ENCODE assay signal across 2 cellular contexts in genomic region chr22:21665047-21665851, GRCh38.
TF ChIP-seq lines count a peak whose summit lies in the region.

No MANE protein-coding gene starts in this region.

TF ChIP-seq in SK-N-SH, 30 proteins besides CTCF, POLR2A, EP300 and RAD21:
- TF ChIP-seq NFIC (IDR thresholded peaks at IDR 0.05; ENCODE audit: borderline replicate concordance) (no peak), TCF12 (IDR thresholded peaks at IDR 0.05) (no peak), RXRA (IDR thresholded peaks at IDR 0.05; ENCODE audit: borderline replicate concordance, low read depth) (no peak)
- TF ChIP-seq, protein P1, sequence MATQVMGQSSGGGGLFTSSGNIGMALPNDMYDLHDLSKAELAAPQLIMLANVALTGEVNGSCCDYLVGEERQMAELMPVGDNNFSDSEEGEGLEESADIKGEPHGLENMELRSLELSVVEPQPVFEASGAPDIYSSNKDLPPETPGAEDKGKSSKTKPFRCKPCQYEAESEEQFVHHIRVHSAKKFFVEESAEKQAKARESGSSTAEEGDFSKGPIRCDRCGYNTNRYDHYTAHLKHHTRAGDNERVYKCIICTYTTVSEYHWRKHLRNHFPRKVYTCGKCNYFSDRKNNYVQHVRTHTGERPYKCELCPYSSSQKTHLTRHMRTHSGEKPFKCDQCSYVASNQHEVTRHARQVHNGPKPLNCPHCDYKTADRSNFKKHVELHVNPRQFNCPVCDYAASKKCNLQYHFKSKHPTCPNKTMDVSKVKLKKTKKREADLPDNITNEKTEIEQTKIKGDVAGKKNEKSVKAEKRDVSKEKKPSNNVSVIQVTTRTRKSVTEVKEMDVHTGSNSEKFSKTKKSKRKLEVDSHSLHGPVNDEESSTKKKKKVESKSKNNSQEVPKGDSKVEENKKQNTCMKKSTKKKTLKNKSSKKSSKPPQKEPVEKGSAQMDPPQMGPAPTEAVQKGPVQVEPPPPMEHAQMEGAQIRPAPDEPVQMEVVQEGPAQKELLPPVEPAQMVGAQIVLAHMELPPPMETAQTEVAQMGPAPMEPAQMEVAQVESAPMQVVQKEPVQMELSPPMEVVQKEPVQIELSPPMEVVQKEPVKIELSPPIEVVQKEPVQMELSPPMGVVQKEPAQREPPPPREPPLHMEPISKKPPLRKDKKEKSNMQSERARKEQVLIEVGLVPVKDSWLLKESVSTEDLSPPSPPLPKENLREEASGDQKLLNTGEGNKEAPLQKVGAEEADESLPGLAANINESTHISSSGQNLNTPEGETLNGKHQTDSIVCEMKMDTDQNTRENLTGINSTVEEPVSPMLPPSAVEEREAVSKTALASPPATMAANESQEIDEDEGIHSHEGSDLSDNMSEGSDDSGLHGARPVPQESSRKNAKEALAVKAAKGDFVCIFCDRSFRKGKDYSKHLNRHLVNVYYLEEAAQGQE (IDR thresholded peaks at IDR 0.05; ENCODE audit: low read depth, low read length): no peak

TF ChIP-seq in SK-N-SH treated with all-trans-retinoic acid at 6 μM for 48 hours, 23 proteins besides CTCF, POLR2A, EP300 and RAD21:
- TF ChIP-seq OSR1 (CRISPR knock-in tag; IDR thresholded peaks at IDR 0.05) (no peak), TOX (CRISPR knock-in tag; IDR thresholded peaks at IDR 0.05; ENCODE audit: borderline replicate concordance) (no peak), ESRRG (CRISPR knock-in tag; IDR thresholded peaks at IDR 0.05) (no peak), ARNTL (CRISPR knock-in tag; IDR thresholded peaks at IDR 0.05; ENCODE audit: borderline replicate concordance, low read depth) (no peak), ZFP3 (CRISPR knock-in tag; IDR thresholded peaks at IDR 0.05) (no peak), ZC3H10 (CRISPR knock-in tag; IDR thresholded peaks at IDR 0.05) (no peak), TCF4 (CRISPR knock-in tag; IDR thresholded peaks at IDR 0.05; ENCODE audit: borderline replicate concordance) (no peak), ZNF70 (CRISPR knock-in tag; IDR thresholded peaks at IDR 0.05) (no peak), GLIS3 (CRISPR knock-in tag; IDR thresholded peaks at IDR 0.05) (no peak), RARB (CRISPR knock-in tag; IDR thresholded peaks at IDR 0.05) (no peak), ISL1 (CRISPR knock-in tag; IDR thresholded peaks at IDR 0.05) (no peak), PATZ1 (CRISPR knock-in tag; IDR thresholded peaks at IDR 0.05; ENCODE audit: borderline replicate concordance) (no peak), PPARA (CRISPR knock-in tag; IDR thresholded peaks at IDR 0.05; ENCODE audit: borderline replicate concordance) (no peak)
- TF ChIP-seq, protein P2, sequence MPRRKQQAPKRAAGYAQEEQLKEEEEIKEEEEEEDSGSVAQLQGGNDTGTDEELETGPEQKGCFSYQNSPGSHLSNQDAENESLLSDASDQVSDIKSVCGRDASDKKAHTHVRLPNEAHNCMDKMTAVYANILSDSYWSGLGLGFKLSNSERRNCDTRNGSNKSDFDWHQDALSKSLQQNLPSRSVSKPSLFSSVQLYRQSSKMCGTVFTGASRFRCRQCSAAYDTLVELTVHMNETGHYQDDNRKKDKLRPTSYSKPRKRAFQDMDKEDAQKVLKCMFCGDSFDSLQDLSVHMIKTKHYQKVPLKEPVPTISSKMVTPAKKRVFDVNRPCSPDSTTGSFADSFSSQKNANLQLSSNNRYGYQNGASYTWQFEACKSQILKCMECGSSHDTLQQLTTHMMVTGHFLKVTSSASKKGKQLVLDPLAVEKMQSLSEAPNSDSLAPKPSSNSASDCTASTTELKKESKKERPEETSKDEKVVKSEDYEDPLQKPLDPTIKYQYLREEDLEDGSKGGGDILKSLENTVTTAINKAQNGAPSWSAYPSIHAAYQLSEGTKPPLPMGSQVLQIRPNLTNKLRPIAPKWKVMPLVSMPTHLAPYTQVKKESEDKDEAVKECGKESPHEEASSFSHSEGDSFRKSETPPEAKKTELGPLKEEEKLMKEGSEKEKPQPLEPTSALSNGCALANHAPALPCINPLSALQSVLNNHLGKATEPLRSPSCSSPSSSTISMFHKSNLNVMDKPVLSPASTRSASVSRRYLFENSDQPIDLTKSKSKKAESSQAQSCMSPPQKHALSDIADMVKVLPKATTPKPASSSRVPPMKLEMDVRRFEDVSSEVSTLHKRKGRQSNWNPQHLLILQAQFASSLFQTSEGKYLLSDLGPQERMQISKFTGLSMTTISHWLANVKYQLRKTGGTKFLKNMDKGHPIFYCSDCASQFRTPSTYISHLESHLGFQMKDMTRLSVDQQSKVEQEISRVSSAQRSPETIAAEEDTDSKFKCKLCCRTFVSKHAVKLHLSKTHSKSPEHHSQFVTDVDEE (CRISPR knock-in tag; IDR thresholded peaks at IDR 0.05): no peak
- TF ChIP-seq, protein P3, sequence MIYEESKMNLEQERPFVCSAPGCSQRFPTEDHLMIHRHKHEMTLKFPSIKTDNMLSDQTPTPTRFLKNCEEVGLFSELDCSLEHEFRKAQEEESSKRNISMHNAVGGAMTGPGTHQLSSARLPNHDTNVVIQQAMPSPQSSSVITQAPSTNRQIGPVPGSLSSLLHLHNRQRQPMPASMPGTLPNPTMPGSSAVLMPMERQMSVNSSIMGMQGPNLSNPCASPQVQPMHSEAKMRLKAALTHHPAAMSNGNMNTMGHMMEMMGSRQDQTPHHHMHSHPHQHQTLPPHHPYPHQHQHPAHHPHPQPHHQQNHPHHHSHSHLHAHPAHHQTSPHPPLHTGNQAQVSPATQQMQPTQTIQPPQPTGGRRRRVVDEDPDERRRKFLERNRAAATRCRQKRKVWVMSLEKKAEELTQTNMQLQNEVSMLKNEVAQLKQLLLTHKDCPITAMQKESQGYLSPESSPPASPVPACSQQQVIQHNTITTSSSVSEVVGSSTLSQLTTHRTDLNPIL (CRISPR knock-in tag; IDR thresholded peaks at IDR 0.05; ENCODE audit: low read depth): no peak
- TF ChIP-seq, protein P4, sequence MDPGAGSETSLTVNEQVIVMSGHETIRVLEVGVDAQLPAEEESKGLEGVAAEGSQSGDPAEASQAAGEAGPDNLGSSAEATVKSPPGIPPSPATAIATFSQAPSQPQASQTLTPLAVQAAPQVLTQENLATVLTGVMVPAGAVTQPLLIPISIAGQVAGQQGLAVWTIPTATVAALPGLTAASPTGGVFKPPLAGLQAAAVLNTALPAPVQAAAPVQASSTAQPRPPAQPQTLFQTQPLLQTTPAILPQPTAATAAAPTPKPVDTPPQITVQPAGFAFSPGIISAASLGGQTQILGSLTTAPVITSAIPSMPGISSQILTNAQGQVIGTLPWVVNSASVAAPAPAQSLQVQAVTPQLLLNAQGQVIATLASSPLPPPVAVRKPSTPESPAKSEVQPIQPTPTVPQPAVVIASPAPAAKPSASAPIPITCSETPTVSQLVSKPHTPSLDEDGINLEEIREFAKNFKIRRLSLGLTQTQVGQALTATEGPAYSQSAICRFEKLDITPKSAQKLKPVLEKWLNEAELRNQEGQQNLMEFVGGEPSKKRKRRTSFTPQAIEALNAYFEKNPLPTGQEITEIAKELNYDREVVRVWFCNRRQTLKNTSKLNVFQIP (CRISPR knock-in tag; IDR thresholded peaks at IDR 0.05; ENCODE audit: borderline replicate concordance, low read depth): no peak
